Comparison of ENCODE assay signal across 19 cellular contexts in genomic region chr16:28513484-28514181, GRCh38. TPM values are rescaled to one million over a fixed set of nuclear protein-coding genes. Genes with fewer than 3 reads are reported as not detected.
A peak's percentile ranks its signal among the peaks of the same experiment; 100 is the strongest.
DNase-seq lines count a peak whose midpoint lies in the region; ATAC-seq and TF ChIP-seq lines count a peak whose summit lies in the region.
"Had no signal": no experiment of that assay in that cellular context is flagged by ENCODE, and none has a peak within 500 bp of the region (broad histone marks: within the 10 kb centered on the region; RNA-seq: fewer than 3 reads in every experiment).

No MANE protein-coding gene starts in this region.

- no peaks in the 10 kb centered on the region for H3K27me3 Mint-ChIP-seq in chondrocyte (ENCODE audit: low read depth)
- H3K27me3 Mint-ChIP-seq in naive thymus-derived CD8-positive, alpha-beta T cell, result no peaks in the 10 kb centered on the region

- no peak overlapping the region for H4K91ac ChIP-seq in neuronal stem cell (ENCODE audit: low read depth, low read length, poor library complexity)

- H3K27ac Mint-ChIP-seq in chondrocyte (ENCODE audit: unreplicated experiment), result peak overlapping the region; percentile 78
- H3K27ac Mint-ChIP-seq in naive thymus-derived CD8-positive, alpha-beta T cell, result peak overlapping the region in 5 of 10 donors; percentile 7 to 83 (median 33)

- no peaks in the 10 kb centered on the region for H3K9me3 ChIP-seq in neuronal stem cell (replicated peaks in 1 of 2; ENCODE audit: control insufficient read depth in 2 of 2, insufficient read depth in 1 of 2, low read depth in 1 of 2, low read length in 2 of 2)
- H3K9me3 ChIP-seq in MM.1S (replicated peaks; ENCODE audit: insufficient read depth, low read length), result no peaks in the 10 kb centered on the region
- H3K9me3 ChIP-seq: BLaER1 had no signal

- no peak for ATAC-seq in naive thymus-derived CD8-positive, alpha-beta T cell
- no peak for ATAC-seq in sciatic nerve
- ATAC-seq: SK-N-SH treated with all-trans-retinoic acid at 6 μM for 48 hours had no signal

- H3K9me3 Mint-ChIP-seq in chondrocyte (ENCODE audit: low read depth), result no peaks in the 10 kb centered on the region
- H3K9me3 Mint-ChIP-seq in naive thymus-derived CD8-positive, alpha-beta T cell, result no peaks in the 10 kb centered on the region
- H3K9me3 Mint-ChIP-seq: H9 had no signal

- H2AFZ ChIP-seq in neuronal stem cell (ENCODE audit: low read length) (peak overlapping the region; percentile 16), MM.1S (ENCODE audit: low read length) (no peak overlapping the region)

- H3K79me2 ChIP-seq in MM.1S (ENCODE audit: low read length), result no peaks in the 10 kb centered on the region

- H3K4ac ChIP-seq in neuronal stem cell (ENCODE audit: low read length), result no peak overlapping the region

- intact Hi-C loops in sciatic nerve (cut with DNase I), result no loop called here

- no peaks in the 10 kb centered on the region for H3K4me1 ChIP-seq in neuronal stem cell (ENCODE audit: control insufficient read depth in 2 of 2, insufficient read depth in 1 of 2, low read depth in 1 of 2, low read length in 2 of 2)
- H3K4me1 ChIP-seq in MM.1S (ENCODE audit: low read length), result no peaks in the 10 kb centered on the region

- no peak overlapping the region for H2BK15ac ChIP-seq in neuronal stem cell (ENCODE audit: low read length)

- H3K4me3 ChIP-seq in neuronal stem cell (ENCODE audit: low read length in 2 of 2) (no peak overlapping the region), MM.1S (ENCODE audit: low read length) (no peak overlapping the region)
- H3K4me3 ChIP-seq: BLaER1 had no signal

- no peak overlapping the region for H2AK5ac ChIP-seq in neuronal stem cell (ENCODE audit: low read depth, low read length)

- in situ Hi-C loops in GM13977 (cut with MboI; ENCODE audit: low pct_unique_long_range_greater_than_20kb, low sequenced_read_pairs, unreplicated experiment), result no loop called here

- H3K27me3 ChIP-seq in neuronal stem cell (ENCODE audit: control insufficient read depth in 3 of 3, insufficient read depth in 3 of 3, low read depth in 1 of 3, low read length in 3 of 3) (no peaks in the 10 kb centered on the region), MM.1S (replicated peaks; ENCODE audit: insufficient read depth, low read length) (no peaks in the 10 kb centered on the region)
- H3K27me3 ChIP-seq: BLaER1 had no signal

- DNase-seq in GM13977 (ENCODE audit: low spot score) (peak; percentile 9), M059J (ENCODE audit: low read depth) (peak; percentile 57), chondrocyte (ENCODE audit: low spot score) (no peak), neuronal stem cell (ENCODE audit: low spot score) (no peak), sciatic nerve (ENCODE audit: low spot score) (no peak), MM.1S (no peak)
- no peak for DNase-seq in naive thymus-derived CD8-positive, alpha-beta T cell
- DNase-seq: DMS 273 treated with DMSO at 0.1 percent for 48 hours, H9, IMR-90, Kasumi-1, NCI-H1436 treated with DMSO at 0.1 percent for 48 hours, NCI-H226, NCI-H69, SHP77 had no signal

- WGBS in neuronal stem cell (ENCODE audit: extremely low coverage in 2 of 2, insufficient read length in 2 of 2, insufficient replicate concordance in 1 of 2), 2 donors, result no CpG with 5 or more reads among the region's 12 CpGs

- H2BK120ac ChIP-seq in neuronal stem cell (ENCODE audit: low read depth, low read length), result no peak overlapping the region

- H3K36me3 ChIP-seq in neuronal stem cell (replicated peaks in 1 of 2; ENCODE audit: control insufficient read depth in 2 of 2, insufficient read depth in 2 of 2, low read length in 2 of 2) (no peaks in the 10 kb centered on the region), MM.1S (replicated peaks; ENCODE audit: insufficient read depth, low read length) (no peaks in the 10 kb centered on the region)
- H3K36me3 ChIP-seq: BLaER1 had no signal

- POLR2A ChIA-PET in naive thymus-derived CD8-positive, alpha-beta T cell (lab: Charles Lee), result interaction anchor here (0.7 kb wide), 1 partner anchor 20 kb away, joined by 3 read pairs; no protein-coding TSS in a partner anchor

- no peak overlapping the region for H3K4me3 Mint-ChIP-seq in chondrocyte (ENCODE audit: unreplicated experiment)
- H3K4me3 Mint-ChIP-seq in naive thymus-derived CD8-positive, alpha-beta T cell, result no peak overlapping the region
- H3K4me3 Mint-ChIP-seq: H9 had no signal

- TF ChIP-seq CTCF in GM13977 (IDR thresholded peaks at IDR 0.05; ENCODE audit: extremely low read depth, insufficient read depth, missing control alignments) (no peak), chondrocyte (IDR thresholded peaks at IDR 0.05) (no peak), MM.1S (IDR thresholded peaks at IDR 0.05; ENCODE audit: low read length) (no peak)

- H4K8ac ChIP-seq in neuronal stem cell (ENCODE audit: low read depth, low read length), result no peak overlapping the region

- H3K18ac ChIP-seq in neuronal stem cell (ENCODE audit: low read length), result no peak overlapping the region

- H2BK5ac ChIP-seq in neuronal stem cell (ENCODE audit: low read length), result no peak overlapping the region

- no peaks in the 10 kb centered on the region for H3F3A ChIP-seq in MM.1S (ENCODE audit: insufficient read depth, low read length)

- H2BK12ac ChIP-seq in neuronal stem cell (ENCODE audit: low read length), result no peak overlapping the region

- H3K4me1 Mint-ChIP-seq in chondrocyte (ENCODE audit: low read depth), result peaks cover 7% of the 10 kb centered on the region
- H3K4me1 Mint-ChIP-seq in naive thymus-derived CD8-positive, alpha-beta T cell, result peaks cover 0 to 6% (median 4%) of the 10 kb centered on the region in 4 donors
- H3K4me1 Mint-ChIP-seq: H9 had no signal

- H3K4me2 ChIP-seq in neuronal stem cell (ENCODE audit: insufficient read depth, low read length, poor library complexity, severe bottlenecking) (no peak overlapping the region), MM.1S (ENCODE audit: low read depth, low read length) (no peak overlapping the region)
- H3K4me2 ChIP-seq: BLaER1 had no signal

- H3K23ac ChIP-seq in neuronal stem cell (ENCODE audit: low read depth, low read length, poor library complexity), result no peak overlapping the region

- H3K27ac ChIP-seq in neuronal stem cell (replicated peaks; ENCODE audit: low read length) (no peak overlapping the region), MM.1S (ENCODE audit: low read length) (no peak overlapping the region)
- H3K27ac ChIP-seq: BLaER1 had no signal

- no peak overlapping the region for H3K14ac ChIP-seq in neuronal stem cell (ENCODE audit: low read length)

- H3K79me1 ChIP-seq in neuronal stem cell (ENCODE audit: low read depth, low read length), result no peaks in the 10 kb centered on the region

- H3K36me3 Mint-ChIP-seq in chondrocyte (ENCODE audit: low read depth), result no peaks in the 10 kb centered on the region
- H3K36me3 Mint-ChIP-seq in naive thymus-derived CD8-positive, alpha-beta T cell, result no peaks in the 10 kb centered on the region

- no peaks in the 10 kb centered on the region for H4K20me1 ChIP-seq in MM.1S (ENCODE audit: insufficient read depth, low read length)
- H4K20me1 ChIP-seq: BLaER1 had no signal

- H3K9ac ChIP-seq in neuronal stem cell (ENCODE audit: low read depth, low read length, poor library complexity) (no peak overlapping the region), MM.1S (ENCODE audit: low read length) (no peak overlapping the region)
- H3K9ac ChIP-seq: BLaER1 had no signal

- H3K9me2 ChIP-seq in MM.1S (replicated peaks; ENCODE audit: insufficient read depth, low read length), result no peaks in the 10 kb centered on the region

RNA-seq across cellular contexts. Expression of gene IL27, which starts 7.0 kb away (rescaled TPM):
- total RNA-seq in M059J (2014; rRNA removed; shearing (Covaris generic)), result not detected in 2 replicates
- total RNA-seq in chondrocyte (not detected in 3 replicates), sciatic nerve (not detected)
- not detected for polyA plus RNA-seq in neuronal stem cell (2013, experiment 1 of 2)
- polyA plus RNA-seq in neuronal stem cell (2013, experiment 2 of 2), result not detected
- not detected for total RNA-seq in naive thymus-derived CD8-positive, alpha-beta T cell
- polyA plus RNA-seq in naive thymus-derived CD8-positive, alpha-beta T cell, result not detected
- total RNA-seq: Daoy, H9, IMR-90 had no signal
- polyA plus RNA-seq: AG04450, IMR-90 had no signal

RNA-seq across cellular contexts. Expression of gene APOBR, which starts 19.2 kb away (rescaled TPM):
- total RNA-seq in M059J (2014; rRNA removed; shearing (Covaris generic)), result not detected in 2 replicates
- total RNA-seq in chondrocyte, result 0.07 TPM in 1 of 3 replicates, not detected in the others
- 0.01 TPM for polyA plus RNA-seq in neuronal stem cell (2013, experiment 1 of 2)
- 0.03 TPM for polyA plus RNA-seq in neuronal stem cell (2013, experiment 2 of 2)
- 1 to 10 TPM; 7.6 to 9.0 TPM for total RNA-seq in naive thymus-derived CD8-positive, alpha-beta T cell
- polyA plus RNA-seq in naive thymus-derived CD8-positive, alpha-beta T cell, result 1 to 10 TPM in 1 of 3 donors, under 1 TPM in 2; 0.38 to 1.1 (median 0.76) TPM
- 2.9 TPM for total RNA-seq in sciatic nerve
- total RNA-seq: H9, IMR-90 had no signal
- polyA plus RNA-seq: AG04450, IMR-90 had no signal

RNA-seq across cellular contexts. Expression of gene CLN3, which starts 21.8 kb away (rescaled TPM):
- 19.5 and 21.3 TPM in 2 replicates for total RNA-seq in M059J (2014; rRNA removed; shearing (Covaris generic))
- total RNA-seq in chondrocyte (28.0 to 31.7 TPM (median 29.3 TPM) in 3 replicates), sciatic nerve (26.8 TPM)
- polyA plus RNA-seq in neuronal stem cell (2013, experiment 1 of 2), result 10.9 TPM
- polyA plus RNA-seq in neuronal stem cell (2013, experiment 2 of 2), result 11.3 TPM
- 10 to 100 TPM; 71.0 to 79.6 TPM for total RNA-seq in naive thymus-derived CD8-positive, alpha-beta T cell
- polyA plus RNA-seq in naive thymus-derived CD8-positive, alpha-beta T cell, result 10 to 100 TPM; 16.2 to 27.2 (median 17.2) TPM

RNA-seq across cellular contexts. Expression of gene NUPR1, which starts 25.1 kb away (rescaled TPM):
- total RNA-seq in M059J (2014; rRNA removed; shearing (Covaris generic)), result 1.1 and 3.5 TPM in 2 replicates
- total RNA-seq in chondrocyte (39.1 to 300 TPM (median 289 TPM) in 3 replicates), sciatic nerve (99.3 TPM)
- 0.06 TPM for polyA plus RNA-seq in neuronal stem cell (2013, experiment 1 of 2)
- 0.01 TPM for polyA plus RNA-seq in neuronal stem cell (2013, experiment 2 of 2)
- total RNA-seq in naive thymus-derived CD8-positive, alpha-beta T cell, result under 1 TPM in 1 of 2 experiments, not detected in 1; 0.05 TPM
- polyA plus RNA-seq in naive thymus-derived CD8-positive, alpha-beta T cell, result not detected

RNA-seq across cellular contexts. Expression of gene SGF29, which starts 40.1 kb away (rescaled TPM):
- 16.5 and 16.7 TPM in 2 replicates for total RNA-seq in M059J (2014; rRNA removed; shearing (Covaris generic))
- total RNA-seq in chondrocyte (14.6 to 18.4 TPM (median 17.1 TPM) in 3 replicates), sciatic nerve (30.9 TPM)
- 29.5 TPM for polyA plus RNA-seq in neuronal stem cell (2013, experiment 1 of 2)
- 24.9 TPM for polyA plus RNA-seq in neuronal stem cell (2013, experiment 2 of 2)
- 10 to 100 TPM; 68.3 to 73.0 TPM for total RNA-seq in naive thymus-derived CD8-positive, alpha-beta T cell
- 10 to 100 TPM; 48.3 to 71.7 (median 50.4) TPM for polyA plus RNA-seq in naive thymus-derived CD8-positive, alpha-beta T cell

Comparison
In these comparisons a context has a peak if more than half of its experiments do, and no peak if none do; other contexts are left out.
1. DNase-seq: peak in GM13977 (single experiment) and M059J (single experiment); none in chondrocyte (single experiment), neuronal stem cell (single experiment), naive thymus-derived CD8-positive, alpha-beta T cell (0 of 10), sciatic nerve (single experiment) and MM.1S (single experiment).